Comparison of ENCODE assay signal across 8 cellular contexts in genomic region chr12:107760817-107761501, GRCh38. TPM values are rescaled to one million over a fixed set of nuclear protein-coding genes. Genes with fewer than 3 reads are reported as not detected.
DNase-seq lines count a peak whose midpoint lies in the region; ATAC-seq, FAIRE-seq and TF ChIP-seq lines count a peak whose summit lies in the region.

Gene PRDM4, minus strand, starts transcription at chr12:107761137. Its CDS starts 622 bp downstream, at chr12:107760515.

- H3K27ac ChIP-seq in adrenal gland (peak within 1 kb of the TSS in 4 of 5 donors; percentile 46 to 93 (median 76)), heart right ventricle (peak within 1 kb of the TSS; percentile 62 to 89 (median 82)), upper lobe of right lung (peak within 1 kb of the TSS; percentile 82)

- H3K27ac Mint-ChIP-seq in T-cell, result peak within 1 kb of the TSS; percentile 84 to 86

- H3K27me3 Mint-ChIP-seq in T-cell, result no peaks in the 10 kb centered on the region

- peak within 1 kb of the TSS; percentile 83 to 90 (median 88) for H3K4me3 Mint-ChIP-seq in T-cell

- intact Hi-C loops in adrenal gland (cut with DNase I), result loop anchor here (10.0 kb wide), 2 partner anchors 66 to 124 kb away; no protein-coding TSS in a partner anchor
- intact Hi-C loops in heart right ventricle (cut with DNase I), result loop anchor here in 4 of 10 donors (5.0 to 10.0 kb wide), 2 partner anchors 79 to 124 kb away; no protein-coding TSS in a partner anchor
- intact Hi-C loops in posterior vena cava (cut with DNase I), result no loop called here
- intact Hi-C loops in upper lobe of right lung (cut with DNase I), result no loop called here

- H3K36me3 Mint-ChIP-seq in T-cell, result peaks cover 8% of the 10 kb centered on the region

- no peaks in the 10 kb centered on the region for H3K9me3 Mint-ChIP-seq in T-cell

- peaks cover 0 to 18% of the 10 kb centered on the region in 2 donors for H3K36me3 ChIP-seq in adrenal gland (replicated peaks in 1 of 2)
- H3K36me3 ChIP-seq in heart right ventricle, result peaks cover 0 to 30% (median 11%) of the 10 kb centered on the region in 9 donors
- peaks cover 15% of the 10 kb centered on the region for H3K36me3 ChIP-seq in upper lobe of right lung

- DNase-seq in GM12892 (ENCODE audit: insufficient read length), result peak; percentile 91
- DNase-seq in NCI-H1436 treated with DMSO at 0.1 percent for 48 hours (lab: John Stamatoyannopoulos, UW), result peak; percentile 50
- DNase-seq in T-cell, result peak; percentile 79 to 93 (median 87)
- peak; percentile 93 to 97 (median 95) for DNase-seq in adrenal gland
- DNase-seq in heart right ventricle, result peak; percentile 93
- DNase-seq in posterior vena cava (ENCODE audit: low spot score), result peak; percentile 98
- DNase-seq in upper lobe of right lung, result peak; percentile 97

- ATAC-seq in HG02852 (IDR thresholded peaks at IDR 0.05; ENCODE audit: unreplicated experiment), result peak; percentile 92
- peak; percentile 95 to 98 (median 98) for ATAC-seq in T-cell (replicated peaks in 1 of 4)
- ATAC-seq in heart right ventricle, result peak; percentile 98 to 100 (median 99)
- ATAC-seq in upper lobe of right lung, result peak; percentile 99

- TF ChIP-seq POLR2A in GM12892 (IDR thresholded peaks at IDR 0.05; ENCODE audit: low read depth, low read length) (peak; percentile 92), adrenal gland (IDR thresholded peaks at IDR 0.05) (peak; percentile 92)

- H3K4me3 ChIP-seq in adrenal gland (peak within 1 kb of the TSS; percentile 63 to 93 (median 78)), heart right ventricle (peak within 1 kb of the TSS; percentile 66 to 94 (median 90)), upper lobe of right lung (peak within 1 kb of the TSS; percentile 83)

- peaks cover 32 to 37% (median 36%) of the 10 kb centered on the region in 3 donors for H3K4me1 Mint-ChIP-seq in T-cell

- 0 to 1% (median 0%) methylated on average over 1 to 83 of the region's 83 CpGs for WGBS in adrenal gland, 4 donors
- WGBS in heart right ventricle, 2 donors, result 0% methylated on average over 72 to 83 of the region's 83 CpGs

- CTCF ChIA-PET in T-cell (lab: Charles Lee), result no interaction called here

- POLR2A ChIA-PET in T-cell (lab: Charles Lee), result no interaction called here

- H3K4me1 ChIP-seq in adrenal gland (replicated peaks in 1 of 2) (peaks cover 19 to 33% of the 10 kb centered on the region in 2 donors), heart right ventricle (peaks cover 0 to 39% (median 31%) of the 10 kb centered on the region in 9 donors), upper lobe of right lung (peaks cover 21% of the 10 kb centered on the region)

- FAIRE-seq in GM12892 (lab: Jason Lieb, UNC), result peak; percentile 95

- H3K9me3 ChIP-seq in adrenal gland (replicated peaks in 1 of 3) (no peaks in the 10 kb centered on the region), heart right ventricle (peaks cover 0 to 3% (median 0%) of the 10 kb centered on the region in 11 donors), upper lobe of right lung (no peaks in the 10 kb centered on the region)

- no peaks in the 10 kb centered on the region for H3K27me3 ChIP-seq in adrenal gland
- no peaks in the 10 kb centered on the region for H3K27me3 ChIP-seq in heart right ventricle
- H3K27me3 ChIP-seq in upper lobe of right lung, result no peaks in the 10 kb centered on the region

- TF ChIP-seq CTCF in adrenal gland (IDR thresholded peaks at IDR 0.05) (peak in 2 of 6 experiments; percentile 19 to 51), heart right ventricle (IDR thresholded peaks at IDR 0.05) (peak in 8 of 9 donors; percentile 23 to 66 (median 44)), upper lobe of right lung (IDR thresholded peaks at IDR 0.05) (peak; percentile 44)

RNA-seq across cellular contexts. Expression of gene PRDM4, which starts in this region (rescaled TPM):
- 9.3 TPM for polyA plus RNA-seq in GM12892 (2012; ENCODE audit: missing spikeins)
- total RNA-seq in T-cell (10 to 100 TPM; 30.2 to 42.4 (median 40.0) TPM), adrenal gland (10 to 100 TPM; 16.0 to 31.5 (median 22.2) TPM), heart right ventricle (10 to 100 TPM; 10.6 to 15.4 (median 12.6) TPM), posterior vena cava (10 to 100 TPM; 20.7 to 21.4 TPM), upper lobe of right lung (25.9 TPM)
- polyA plus RNA-seq in adrenal gland (10 to 100 TPM; 10.0 to 29.8 (median 13.3) TPM), heart right ventricle (1 to 10 TPM; 6.1 to 8.6 TPM)

Comparison
In these comparisons a context has a peak if more than half of its experiments do, and no peak if none do; other contexts are left out.
1. Peak in every context shown above with its lines: DNase-seq, ATAC-seq, H3K4me3 ChIP-seq and H3K27ac ChIP-seq.
2. intact Hi-C loops: an anchor here in adrenal gland (10.0 kb wide); none called in posterior vena cava and upper lobe of right lung.